In genomic region chr7:133361806-133362205, GRCh38 we compare ENCODE assay signal across 10 cellular contexts.
"Had no signal": no experiment of that assay in that cellular context is flagged by ENCODE, and none has a peak within 500 bp of the region (broad histone marks: within the 10 kb centered on the region; RNA-seq: fewer than 3 reads in every experiment).

No MANE protein-coding gene starts in this region.

- H3K4me1 ChIP-seq: HAP-1 had no signal

- H3K9me3 ChIP-seq: HAP-1 had no signal

- H3K36me3 ChIP-seq: HAP-1 had no signal

- H3K9me3 Mint-ChIP-seq: HFFc6 had no signal

- FAIRE-seq: H1, H54, HepG2 had no signal

- H3K27ac ChIP-seq: GM23248, HL-60 had no signal

- H3K27ac Mint-ChIP-seq: HFFc6 had no signal

- H3K4me3 Mint-ChIP-seq: HFFc6 had no signal

- H2AFZ ChIP-seq: GM23248 had no signal

- H3K4me3 ChIP-seq: GM23248, HAP-1 had no signal

- DNase-seq: GM23248, HFFc6, KG1 had no signal

- ATAC-seq: HCT116, HepG2 had no signal

- H3K27me3 Mint-ChIP-seq: IgD-negative memory B cell had no signal
